8 cellular contexts compared by ENCODE assay signal in the genomic region with DNA sequence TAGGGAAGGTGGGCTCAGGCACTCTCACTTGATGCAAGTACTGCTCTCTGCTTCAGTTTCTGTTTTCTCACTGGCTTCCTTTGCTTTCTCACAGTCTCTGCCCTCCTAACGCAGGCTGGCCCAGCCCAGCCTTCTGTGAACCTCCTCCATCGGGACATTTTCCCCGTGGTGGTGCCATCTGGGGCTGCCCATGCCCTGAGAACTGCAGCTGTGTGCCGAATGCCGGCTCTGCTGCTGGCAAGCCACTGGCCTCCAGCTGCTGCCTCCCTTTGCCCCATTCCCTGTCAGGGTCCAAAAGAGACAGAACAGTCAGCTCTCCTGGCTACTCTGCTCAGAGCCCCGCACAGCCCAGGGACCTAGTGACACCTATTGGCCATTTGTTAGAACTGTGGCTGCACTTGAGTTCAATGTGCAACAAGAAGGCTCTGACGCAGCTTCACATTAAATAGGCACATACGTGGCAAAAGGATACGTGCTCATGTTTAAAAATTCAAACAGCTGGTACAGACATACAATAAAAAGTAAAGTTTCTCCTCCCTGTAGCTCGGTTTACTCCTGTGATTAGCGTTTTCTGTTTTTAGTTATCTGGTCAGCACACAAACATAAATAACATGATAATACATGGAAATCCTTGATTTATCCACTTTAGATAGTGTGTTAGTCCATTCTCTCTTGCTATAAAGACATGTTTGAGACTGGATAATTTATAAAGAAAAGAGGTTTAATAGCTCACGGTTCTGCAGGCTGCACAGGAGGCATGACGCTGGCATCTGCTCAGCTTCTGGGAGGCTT. TPM values are rescaled to one million over a fixed set of nuclear protein-coding genes. Genes with fewer than 3 reads are reported as not detected.
A peak's percentile ranks its signal among the peaks of the same experiment; 100 is the strongest.
DNase-seq lines count a peak whose midpoint lies in the region; ATAC-seq and TF ChIP-seq lines count a peak whose summit lies in the region.

No MANE protein-coding gene starts in this region.

- no peak overlapping the region for H2BK5ac ChIP-seq in mesendoderm (ENCODE audit: low read length)

- ATAC-seq in GM21576 (IDR thresholded peaks at IDR 0.05; ENCODE audit: unreplicated experiment), result peak; percentile 81
- peak; percentile 39 for ATAC-seq in effector memory CD8-positive, alpha-beta T cell (replicated peaks)
- ATAC-seq in upper lobe of left lung (ENCODE audit: low FRiP score in 2 of 2), result peak; percentile 77 to 88

- no peak overlapping the region for H3K23ac ChIP-seq in mesendoderm (ENCODE audit: low read length)

- H3K27me3 ChIP-seq in mesendoderm (ENCODE audit: insufficient read depth, low read length, poor library complexity) (no peaks in the 10 kb centered on the region), upper lobe of left lung (no peaks in the 10 kb centered on the region)

- H3K9me3 ChIP-seq in upper lobe of left lung, result no peaks in the 10 kb centered on the region

- no peaks in the 10 kb centered on the region for H3K4me1 ChIP-seq in mesendoderm (ENCODE audit: control insufficient read depth, low read depth, low read length)
- H3K4me1 ChIP-seq in upper lobe of left lung, result no peaks in the 10 kb centered on the region

- no peak overlapping the region for H3K4me2 ChIP-seq in mesendoderm (ENCODE audit: low read length)

- WGBS in mesendoderm (ENCODE audit: extremely low coverage, insufficient coverage, low lambda C conversion rate), result no CpG with 5 or more reads among the region's 13 CpGs
- 39 to 46% methylated on average over 13 of the region's 13 CpGs for WGBS in upper lobe of left lung, 2 donors

- H3K4me1 Mint-ChIP-seq in IgD-negative memory B cell, result peaks cover 30 to 33% (median 32%) of the 10 kb centered on the region in 3 donors
- no peaks in the 10 kb centered on the region for H3K4me1 Mint-ChIP-seq in effector memory CD8-positive, alpha-beta T cell (ENCODE audit: low read depth in 2 of 2)

- H3K36me3 ChIP-seq in mesendoderm (ENCODE audit: control insufficient read depth, insufficient read depth, low read length) (no peaks in the 10 kb centered on the region), upper lobe of left lung (no peaks in the 10 kb centered on the region)

- peak overlapping the region; percentile 6 to 88 (median 60) for H3K4me3 Mint-ChIP-seq in IgD-negative memory B cell
- H3K4me3 Mint-ChIP-seq in effector memory CD8-positive, alpha-beta T cell, result no peak overlapping the region

- H3K27me3 Mint-ChIP-seq in IgD-negative memory B cell, result no peaks in the 10 kb centered on the region
- H3K27me3 Mint-ChIP-seq in effector memory CD8-positive, alpha-beta T cell, result peaks cover 30 to 37% of the 10 kb centered on the region in 2 donors

- H3K56ac ChIP-seq in mesendoderm (ENCODE audit: low read length), result no peak overlapping the region

- TF ChIP-seq EP300 in upper lobe of left lung (IDR thresholded peaks at IDR 0.05), result no peak

- no peak overlapping the region for H3K4ac ChIP-seq in mesendoderm (ENCODE audit: low read depth, low read length)

- H3K18ac ChIP-seq in mesendoderm (ENCODE audit: low read length), result no peak overlapping the region

- DNase-seq in activated T-cell treated with anti-CD3 and anti-CD28 coated beads for 24 hours (ENCODE audit: low read depth) (peak; percentile 9), SHP77 (lab: John Stamatoyannopoulos, UW) (peak; percentile 84 to 86), mesendoderm (peak; percentile 84), upper lobe of left lung (peak; percentile 45 to 50)
- DNase-seq in activated T-cell treated with anti-CD3 and anti-CD28 coated beads, Interleukin-2, amount 50 U/mL, for 1 hour, result no peak
- peak in 2 of 3 experiments; percentile 7 to 11 for DNase-seq in effector memory CD8-positive, alpha-beta T cell

- H2BK15ac ChIP-seq in mesendoderm (replicated peaks; ENCODE audit: low read depth), result no peak overlapping the region

- H3K9me3 Mint-ChIP-seq in IgD-negative memory B cell, result no peaks in the 10 kb centered on the region
- H3K9me3 Mint-ChIP-seq in effector memory CD8-positive, alpha-beta T cell, result no peaks in the 10 kb centered on the region

- TF ChIP-seq CTCF in upper lobe of left lung (IDR thresholded peaks at IDR 0.05), result peak; percentile 37 to 64 (median 62)

- H4K8ac ChIP-seq in mesendoderm (ENCODE audit: low read depth, low read length), result no peak overlapping the region

- H3K79me1 ChIP-seq in mesendoderm (ENCODE audit: low read length), result no peaks in the 10 kb centered on the region

- no peak overlapping the region for H3K9ac ChIP-seq in mesendoderm (ENCODE audit: low read length)

- no peak overlapping the region for H2BK120ac ChIP-seq in mesendoderm (ENCODE audit: low read depth, low read length)

- no peak for TF ChIP-seq POLR2A in upper lobe of left lung (IDR thresholded peaks at IDR 0.05)

- no peaks in the 10 kb centered on the region for H3K79me2 ChIP-seq in mesendoderm (ENCODE audit: control insufficient read depth, insufficient read depth, low read length)

- no peak overlapping the region for H3K4me3 ChIP-seq in mesendoderm (ENCODE audit: low read length)
- no peak overlapping the region for H3K4me3 ChIP-seq in upper lobe of left lung

- H4K5ac ChIP-seq in mesendoderm (ENCODE audit: low read length), result no peak overlapping the region

- no peak overlapping the region for H2AK5ac ChIP-seq in mesendoderm (ENCODE audit: low read length)

- H3K27ac Mint-ChIP-seq in IgD-negative memory B cell, result peak overlapping the region in 2 of 3 donors; percentile 5 to 83
- H3K27ac Mint-ChIP-seq in effector memory CD8-positive, alpha-beta T cell, result no peak overlapping the region

- H3K36me3 Mint-ChIP-seq in IgD-negative memory B cell, result peaks cover 8% of the 10 kb centered on the region
- no peaks in the 10 kb centered on the region for H3K36me3 Mint-ChIP-seq in effector memory CD8-positive, alpha-beta T cell (ENCODE audit: insufficient read depth)

- H3K27ac ChIP-seq in mesendoderm (ENCODE audit: low read depth, low read length) (no peak overlapping the region), upper lobe of left lung (no peak overlapping the region)

RNA-seq across cellular contexts. Expression of a gene that starts 46.6 kb away (rescaled TPM):
- polyA plus RNA-seq in IgD-negative memory B cell, result 26.5 TPM
- polyA plus RNA-seq in mesendoderm (2013, experiment 1 of 2), result 0.53 TPM
- polyA plus RNA-seq in mesendoderm (2013, experiment 2 of 2), result 0.52 TPM
- total RNA-seq in upper lobe of left lung, result 1 to 10 TPM in 4 of 6 donors, under 1 TPM in 2; 0.22 to 9.8 (median 2.1) TPM

Comparison
In these comparisons a context has a peak if more than half of its experiments do, and no peak if none do; other contexts are left out.
1. H3K27ac Mint-ChIP-seq: peak in IgD-negative memory B cell (2 of 3); none in effector memory CD8-positive, alpha-beta T cell (0 of 2).
2. H3K4me3 Mint-ChIP-seq: peak in IgD-negative memory B cell (4 of 4); none in effector memory CD8-positive, alpha-beta T cell (0 of 2).
3. Peak in every context shown above with its lines, with median percentiles within 50 percentile points of each other: ATAC-seq.